26 cellular contexts compared by ENCODE assay signal in genomic region chr18:55912919-55913318, GRCh38.
"Had no signal": no experiment of that assay in that cellular context is flagged by ENCODE, and none has a peak within 500 bp of the region (broad histone marks: within the 10 kb centered on the region; RNA-seq: fewer than 3 reads in every experiment).

No MANE protein-coding gene starts in this region.

- ATAC-seq: foreskin keratinocyte; gastroesophageal sphincter; heart left ventricle; left lung; naive thymus-derived CD4-positive, alpha-beta T cell; psoas muscle; right cardiac atrium; stimulated activated effector memory CD8-positive, alpha-beta T cell treated with anti-CD3 and anti-CD28 coated beads, Interleukin-12 subunit alpha, Interleukin-12 subunit beta, amount 100 ng/mL, for 72 hours had no signal

- H3K4me1 ChIP-seq: foreskin keratinocyte, left lung, psoas muscle, stomach, thyroid gland had no signal

- H2AFZ ChIP-seq: hepatocyte, neural progenitor cell had no signal

- H3K36me3 ChIP-seq: esophagus muscularis mucosa, gastroesophageal sphincter, heart left ventricle, left lung, neural progenitor cell, ovary, sigmoid colon, stomach, thyroid gland, vagina had no signal

- H3K27ac ChIP-seq: esophagus muscularis mucosa, foreskin keratinocyte, gastroesophageal sphincter, heart left ventricle, hepatocyte, left lung, neural progenitor cell, ovary, psoas muscle, sigmoid colon, stomach, thyroid gland, vagina had no signal

- DNase-seq: effector memory CD4-positive, alpha-beta T cell; heart left ventricle; left cardiac atrium; left lung; mesenchymal stem cell; midbrain; naive thymus-derived CD4-positive, alpha-beta T cell; occipital lobe; ovary; posterior cingulate gyrus; psoas muscle; right cardiac atrium; sigmoid colon; stimulated activated CD4-positive, alpha-beta T cell treated with anti-CD3 and anti-CD28 coated beads, Interleukin-2, amount 100 ng/mL, for 24 hours; stimulated activated CD4-positive, alpha-beta T cell treated with anti-CD3 and anti-CD28 coated beads, Interleukin-4, amount 100 ng/mL, for 24 hours; stimulated activated naive CD4-positive, alpha-beta T cell treated with Interleukin-2 at 50 U/mL for 16 hours; stomach; thyroid gland; trophoblast cell had no signal

- H3K4me3 ChIP-seq: esophagus muscularis mucosa, gastroesophageal sphincter, heart left ventricle, hepatocyte, left lung, neural progenitor cell, ovary, psoas muscle, sigmoid colon, stomach, thyroid gland, vagina had no signal

- H3K9me3 ChIP-seq: esophagus muscularis mucosa, gastroesophageal sphincter, heart left ventricle, left lung, ovary, psoas muscle, sigmoid colon, stomach, thyroid gland, vagina had no signal

- H3K4me2 ChIP-seq: hepatocyte, neural progenitor cell had no signal

- H3K27me3 ChIP-seq: esophagus muscularis mucosa, foreskin keratinocyte, gastroesophageal sphincter, heart left ventricle, hepatocyte, left lung, neural progenitor cell, ovary, sigmoid colon, stomach, thyroid gland, vagina had no signal

- H3K9ac ChIP-seq: neural progenitor cell had no signal
